In genomic region chr5:160312139-160312959, GRCh38 we compare ENCODE assay signal across 8 cellular contexts. TPM values are rescaled to one million over a fixed set of nuclear protein-coding genes. Genes with fewer than 3 reads are reported as not detected.
DNase-seq lines count a peak whose midpoint lies in the region; ATAC-seq, FAIRE-seq and TF ChIP-seq lines count a peak whose summit lies in the region.

A gene with protein sequence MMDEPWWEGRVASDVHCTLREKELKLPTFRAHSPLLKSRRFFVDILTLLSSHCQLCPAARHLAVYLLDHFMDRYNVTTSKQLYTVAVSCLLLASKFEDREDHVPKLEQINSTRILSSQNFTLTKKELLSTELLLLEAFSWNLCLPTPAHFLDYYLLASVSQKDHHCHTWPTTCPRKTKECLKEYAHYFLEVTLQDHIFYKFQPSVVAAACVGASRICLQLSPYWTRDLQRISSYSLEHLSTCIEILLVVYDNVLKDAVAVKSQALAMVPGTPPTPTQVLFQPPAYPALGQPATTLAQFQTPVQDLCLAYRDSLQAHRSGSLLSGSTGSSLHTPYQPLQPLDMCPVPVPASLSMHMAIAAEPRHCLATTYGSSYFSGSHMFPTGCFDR (minus strand): TSS chr5:160312564. CDS start chr5:160311923, 641 bp downstream.

- intact Hi-C loops in endothelial cell of umbilical vein (cut with micrococcal nuclease) (loop anchor here (1.0 kb wide), 1 partner anchor 33 kb away; no protein-coding TSS in a partner anchor), tibial artery (cut with DNase I; ENCODE audit: low total_unique reads) (no loop called here)

- peaks cover 5% of the 10 kb centered on the region for H3K79me2 ChIP-seq in endothelial cell of umbilical vein (ENCODE audit: control insufficient read depth, insufficient read depth, low read length)

- H3K9me1 ChIP-seq in endothelial cell of umbilical vein (replicated peaks; ENCODE audit: control insufficient read depth, extremely low read depth, insufficient read depth, low read length): no peaks in the 10 kb centered on the region

- H3K27ac Mint-ChIP-seq in memory B cell: no peak within 1 kb of the TSS

- H3K9me3 Mint-ChIP-seq in memory B cell: no peaks in the 10 kb centered on the region

- no peaks in the 10 kb centered on the region for H3K9me3 ChIP-seq in SK-N-MC (ENCODE audit: low read depth, low read length)
- H3K9me3 ChIP-seq in endothelial cell of umbilical vein (replicated peaks; ENCODE audit: control insufficient read depth, insufficient read depth, low read length): no peaks in the 10 kb centered on the region
- no peaks in the 10 kb centered on the region for H3K9me3 ChIP-seq in tibial artery

- H3K27me3 ChIP-seq in endothelial cell of umbilical vein (ENCODE audit: control insufficient read depth in 2 of 2, insufficient read depth in 2 of 2, low read length in 2 of 2) (no peaks in the 10 kb centered on the region), tibial artery (peaks cover 0 to 23% of the 10 kb centered on the region in 2 donors)

- H3K36me3 ChIP-seq in SK-N-MC (ENCODE audit: insufficient read depth, low read length) (peaks cover 5% of the 10 kb centered on the region; the same call in 1 of the 2 replicates), endothelial cell of umbilical vein (ENCODE audit: control insufficient read depth in 2 of 2, extremely low read depth in 1 of 2, insufficient read depth in 2 of 2, low read length in 2 of 2) (peaks cover 3 to 9% of the 10 kb centered on the region in 2 experiments), tibial artery (no peaks in the 10 kb centered on the region)

- in situ Hi-C loops in KBM-7 (cut with MboI; ENCODE audit: low pct_unique_long_range_greater_than_20kb, low sequenced_read_pairs): no loop called here

- FAIRE-seq in endothelial cell of umbilical vein (lab: Jason Lieb, UNC): peak; percentile 74

- H3K4me1 Mint-ChIP-seq in memory B cell: peaks cover 9% of the 10 kb centered on the region

- CTCF ChIA-PET in endothelial cell of umbilical vein (lab: Charles Lee): interaction anchor here (0.7 to 2.6 kb wide), 7 partner anchors 25 to 291 kb away, joined by 3 to 13 read pairs (median 3); no protein-coding TSS in a partner anchor

- H3K36me3 Mint-ChIP-seq in memory B cell: no peaks in the 10 kb centered on the region

- DNase-seq in C1 segment of cervical spinal cord (lab: John Stamatoyannopoulos, UW) (peak in 10 of 14 donors; percentile 12 to 78 (median 42)), GM19238 (ENCODE audit: insufficient read length, low spot score) (peak; percentile 34), KBM-7 (peak; percentile 66), SK-N-MC (ENCODE audit: low read depth, low spot score) (no peak), endothelial cell of umbilical vein (ENCODE audit: low read depth, low spot score) (peak; percentile 78), memory B cell (ENCODE audit: low spot score in 2 of 2) (no peak), tibial artery (no peak), superior temporal gyrus (ENCODE audit: extremely low spot score) (no peak)

- TF ChIP-seq POLR2A in endothelial cell of umbilical vein (IDR thresholded peaks at IDR 0.05; ENCODE audit: low read depth, low read length): peak; percentile 85

- no peak for TF ChIP-seq CTCF in endothelial cell of umbilical vein (IDR thresholded peaks at IDR 0.05; ENCODE audit: extremely low read depth in 1 of 2, insufficient read depth in 1 of 2, low read depth in 1 of 2, low read length in 2 of 2)
- no peak for TF ChIP-seq CTCF in tibial artery (IDR thresholded peaks at IDR 0.05)

- peaks cover 28% of the 10 kb centered on the region for H3K4me1 ChIP-seq in endothelial cell of umbilical vein (ENCODE audit: control insufficient read depth, extremely low read depth, insufficient read depth, low read length)
- H3K4me1 ChIP-seq in tibial artery: peaks cover 0 to 17% (median 14%) of the 10 kb centered on the region in 4 donors

- H3K27ac ChIP-seq in SK-N-MC (no peak within 1 kb of the TSS), endothelial cell of umbilical vein (ENCODE audit: insufficient read depth, low read depth, low read length) (peak within 1 kb of the TSS; percentile 29), tibial artery (no peak within 1 kb of the TSS)

- H3K9ac ChIP-seq in SK-N-MC (ENCODE audit: insufficient read length): peak within 1 kb of the TSS; percentile 83
- peak within 1 kb of the TSS; percentile 65 for H3K9ac ChIP-seq in endothelial cell of umbilical vein (replicated peaks; ENCODE audit: extremely low read depth, insufficient read depth, low read length)

- H3K4me3 Mint-ChIP-seq in memory B cell: peak within 1 kb of the TSS; percentile 83

- H3K4me3 ChIP-seq in SK-N-MC (peak within 1 kb of the TSS; percentile 99), endothelial cell of umbilical vein (replicated peaks in 1 of 3; ENCODE audit: insufficient read depth in 1 of 3, low read depth in 1 of 3, low read length in 3 of 3) (peak within 1 kb of the TSS; percentile 23 to 80 (median 76)), tibial artery (peak within 1 kb of the TSS; percentile 49 to 64)

- dilution Hi-C loops in endothelial cell of umbilical vein (cut with MboI; ENCODE audit: extremely low pct_ligation_motif_present, low sequenced_read_pairs): no loop called here

- ATAC-seq in memory B cell (ENCODE audit: low read depth): no peak

- no TSS peak for BruUV-seq in endothelial cell of umbilical vein (replicated peaks; lab: Mats Ljungman, UMichigan)

- H3K4me2 ChIP-seq in endothelial cell of umbilical vein (ENCODE audit: insufficient read depth, low read length): peak within 1 kb of the TSS; percentile 72

- POLR2A ChIA-PET in endothelial cell of umbilical vein (lab: Charles Lee): interaction anchor here (0.7 kb wide), 1 partner anchor 41 kb away, joined by 4 read pairs; no protein-coding TSS in a partner anchor

- H2AFZ ChIP-seq in endothelial cell of umbilical vein (ENCODE audit: low read depth, low read length): peak within 1 kb of the TSS; percentile 85

- peaks cover 35% of the 10 kb centered on the region for H3K27me3 Mint-ChIP-seq in memory B cell

- H4K20me1 ChIP-seq in endothelial cell of umbilical vein (replicated peaks; ENCODE audit: control insufficient read depth, extremely low read depth, insufficient read depth, low read length): no peaks in the 10 kb centered on the region

TF ChIP-seq in endothelial cell of umbilical vein, 7 proteins besides CTCF, POLR2A, EP300 and RAD21:
- TF ChIP-seq JUN (IDR thresholded peaks at IDR 0.05; ENCODE audit: borderline replicate concordance, insufficient read depth, insufficient read length, low read depth) (no peak), POLR2AphosphoS5 (IDR thresholded peaks at IDR 0.05; ENCODE audit: insufficient read depth, low read depth, low read length) (peak; percentile 76)
- TF ChIP-seq, protein P1, sequence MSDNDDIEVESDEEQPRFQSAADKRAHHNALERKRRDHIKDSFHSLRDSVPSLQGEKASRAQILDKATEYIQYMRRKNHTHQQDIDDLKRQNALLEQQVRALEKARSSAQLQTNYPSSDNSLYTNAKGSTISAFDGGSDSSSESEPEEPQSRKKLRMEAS (IDR thresholded peaks at IDR 0.05; ENCODE audit: insufficient read depth, insufficient read length): no peak

RNA-seq across cellular contexts. Expression of the gene that starts here (rescaled TPM):
- total RNA-seq in endothelial cell of umbilical vein: 17.4 and 20.0 TPM in 2 replicates
- 21.3 and 24.8 TPM in 2 replicates for polyA plus RNA-seq in endothelial cell of umbilical vein
- polyA plus RNA-seq in endothelial cell of umbilical vein (2011; cell fraction: cytosol; rRNA removed): 12.6 and 13.7 TPM in 2 replicates
- 10.4 and 11.8 TPM in 2 replicates for polyA plus RNA-seq in endothelial cell of umbilical vein (2011; cell fraction: nucleus; rRNA removed)
- 7.9 and 10.5 TPM in 2 replicates for polyA plus RNA-seq in endothelial cell of umbilical vein (2012)
- polyA minus RNA-seq in endothelial cell of umbilical vein: 15.4 and 22.0 TPM in 2 replicates
- polyA minus RNA-seq in endothelial cell of umbilical vein (2011; cell fraction: cytosol; rRNA and poly(A)+ RNA removed): 0.61 TPM
- polyA minus RNA-seq in endothelial cell of umbilical vein (2011; cell fraction: nucleus; rRNA and poly(A)+ RNA removed): 12.7 and 17.9 TPM in 2 replicates

Comparison
In these comparisons a context has a peak if more than half of its experiments do, and no peak if none do; other contexts are left out.
1. DNase-seq: peak in C1 segment of cervical spinal cord (10 of 14), GM19238 (single experiment), KBM-7 (single experiment) and endothelial cell of umbilical vein (single experiment); none in SK-N-MC (single experiment), memory B cell (0 of 2), tibial artery (0 of 2) and superior temporal gyrus (single experiment).
2. Peak in every context shown above with its lines, with median percentiles within 50 percentile points of each other: H3K4me3 ChIP-seq.